9 cellular contexts compared by ENCODE assay signal in genomic region chr9:134379774-134380431, GRCh38. TPM values are rescaled to one million over a fixed set of nuclear protein-coding genes. Genes with fewer than 3 reads are reported as not detected.
DNase-seq lines count a peak whose midpoint lies in the region; ATAC-seq and TF ChIP-seq lines count a peak whose summit lies in the region.
"Had no signal": no experiment of that assay in that cellular context is flagged by ENCODE, and none has a peak within 500 bp of the region (broad histone marks: within the 10 kb centered on the region; RNA-seq: fewer than 3 reads in every experiment).

No MANE protein-coding gene starts in this region.

- no peak for ATAC-seq in IMR-90 (ENCODE audit: low read depth)
- no peak for ATAC-seq in right lobe of liver

- H3K27ac ChIP-seq in IMR-90 (ENCODE audit: insufficient read depth, low read length), result no peak overlapping the region
- H3K27ac ChIP-seq in right lobe of liver, result peak overlapping the region; percentile 94 to 96 (median 94)
- H3K27ac ChIP-seq in caudate nucleus (ENCODE audit: low read depth, low read length), result no peak overlapping the region
- no peak overlapping the region for H3K27ac ChIP-seq in hepatocyte

- H3K9me1 ChIP-seq in IMR-90 (ENCODE audit: insufficient read depth, low read length), result peaks cover 13% of the 10 kb centered on the region; the same call in 1 of the 2 replicates

- H4K20me1 ChIP-seq in IMR-90 (ENCODE audit: insufficient read depth, low read length) (peaks cover 100% of the 10 kb centered on the region), hepatocyte (ENCODE audit: insufficient read depth, poor library complexity, severe bottlenecking) (peaks cover 95% of the 10 kb centered on the region)

- no peak for TF ChIP-seq RAD21 in IMR-90 (IDR thresholded peaks at IDR 0.05; ENCODE audit: low read length)

- H3K4ac ChIP-seq in IMR-90 (ENCODE audit: low read depth, low read length), result no peak overlapping the region

- no peak overlapping the region for H3K56ac ChIP-seq in IMR-90 (ENCODE audit: extremely low read depth, insufficient read depth, low read length)

- 100% methylated on average over 1 of the region's 23 CpGs; no CpG with 5 or more reads in 1 of the 2 experiments for WGBS in IMR-90 (ENCODE audit: extremely low coverage in 2 of 2, insufficient read length in 1 of 2), 2 experiments
- 18% methylated on average over 12 of the region's 23 CpGs for WGBS in right lobe of liver (ENCODE audit: insufficient coverage, low coverage, low lambda C conversion rate, missing lambda C conversion rate)
- WGBS in hepatocyte (ENCODE audit: low lambda C conversion rate, missing lambda C conversion rate), result 92% methylated on average over 17 of the region's 23 CpGs

- no peak overlapping the region for H3K4me2 ChIP-seq in IMR-90 (ENCODE audit: low read depth, low read length)
- H3K4me2 ChIP-seq in hepatocyte, result no peak overlapping the region

- H3K79me2 ChIP-seq in hepatocyte, result peaks cover 100% of the 10 kb centered on the region

- in situ Hi-C loops in IMR-90 (cut with MboI; ENCODE audit: low sequenced_read_pairs), result no loop called here

- H3K9me2 ChIP-seq in hepatocyte (replicated peaks; ENCODE audit: insufficient read depth), result no peaks in the 10 kb centered on the region

- H3K36me3 ChIP-seq in IMR-90 (ENCODE audit: control insufficient read depth, insufficient read depth, low read length), result no peaks in the 10 kb centered on the region; the same call in 1 of the 2 replicates
- H3K36me3 ChIP-seq in right lobe of liver, result no peaks in the 10 kb centered on the region
- no peaks in the 10 kb centered on the region for H3K36me3 ChIP-seq in hepatocyte (replicated peaks; ENCODE audit: insufficient read depth, low read depth)

- H3K27me3 ChIP-seq in IMR-90 (ENCODE audit: control insufficient read depth, insufficient read depth, low read length) (no peaks in the 10 kb centered on the region), right lobe of liver (no peaks in the 10 kb centered on the region), hepatocyte (no peaks in the 10 kb centered on the region)

- intact Hi-C loops in IMR-90 (cut with micrococcal nuclease) (no loop called here), right lobe of liver (cut with DNase I) (loop anchor here in 1 of 2 donors (5.0 to 10.0 kb wide), 2 partner anchors 43 to 55 kb away; no protein-coding TSS in a partner anchor)

- peaks cover 33% of the 10 kb centered on the region for H3K4me1 ChIP-seq in IMR-90 (ENCODE audit: control insufficient read depth, insufficient read depth, low read length)
- peaks cover 0 to 99% (median 61%) of the 10 kb centered on the region in 4 donors for H3K4me1 ChIP-seq in right lobe of liver
- H3K4me1 ChIP-seq in hepatocyte (ENCODE audit: insufficient read depth), result peaks cover 73% of the 10 kb centered on the region

- BruUV-seq in IMR-90 (replicated peaks; lab: Mats Ljungman, UMichigan), result no TSS peak

- H3K9ac ChIP-seq in IMR-90 (ENCODE audit: low read depth, low read length), result no peak overlapping the region

- H3K9me3 ChIP-seq in IMR-90 (ENCODE audit: control insufficient read depth, insufficient read depth, low read length) (no peaks in the 10 kb centered on the region), right lobe of liver (no peaks in the 10 kb centered on the region), hepatocyte (ENCODE audit: low read depth) (no peaks in the 10 kb centered on the region)

- POLR2A ChIA-PET in IMR-90 (lab: Charles Lee; ENCODE audit: unreplicated experiment), result no interaction called here

- no peak overlapping the region for H2BK120ac ChIP-seq in IMR-90 (ENCODE audit: low read depth, low read length)

- DNase-seq in IMR-90, result no peak
- DNase-seq in astrocyte of the hippocampus (ENCODE audit: low read depth, low spot score), result peak; percentile 87
- DNase-seq in right lobe of liver, result no peak
- peak; percentile 88 for DNase-seq in ureter (ENCODE audit: low spot score)
- no peak for DNase-seq in KG1 (lab: John Stamatoyannopoulos, UW)
- DNase-seq in caudate nucleus (lab: John Stamatoyannopoulos, UW), result no peak
- DNase-seq in hepatocyte (ENCODE audit: low spot score), result no peak
- DNase-seq: DND-41, NCI-H2081 treated with DMSO at 0.1 percent for 48 hours had no signal

- H2BK20ac ChIP-seq in IMR-90 (ENCODE audit: low read depth, low read length), result no peak overlapping the region

- H3K23ac ChIP-seq in IMR-90 (ENCODE audit: low read depth, low read length), result no peak overlapping the region

- dilution Hi-C loops in IMR-90 (cut with HindIII; ENCODE audit: low sequenced_read_pairs, unreplicated experiment), result no loop called here

- no peak overlapping the region for H3K4me3 ChIP-seq in IMR-90 (ENCODE audit: insufficient read depth, low read depth, low read length)
- no peak overlapping the region for H3K4me3 ChIP-seq in right lobe of liver
- H3K4me3 ChIP-seq in hepatocyte, result no peak overlapping the region

- CTCF ChIA-PET in IMR-90 (lab: Yijun Ruan, JAX), result no interaction called here

- no peak overlapping the region for H2AK5ac ChIP-seq in IMR-90 (ENCODE audit: low read depth, low read length)

- H2AFZ ChIP-seq in IMR-90 (replicated peaks; ENCODE audit: low read length, poor library complexity) (peak overlapping the region; percentile 19), hepatocyte (no peak overlapping the region)

- H2BK5ac ChIP-seq in IMR-90 (ENCODE audit: low read depth, low read length, poor library complexity, severe bottlenecking), result no peak overlapping the region

- no peak overlapping the region for H4K8ac ChIP-seq in IMR-90 (ENCODE audit: low read depth in 2 of 2, low read length in 2 of 2)

- no peak overlapping the region for H2BK15ac ChIP-seq in IMR-90 (ENCODE audit: low read depth, low read length)

- H3K79me1 ChIP-seq in IMR-90 (ENCODE audit: low read depth in 1 of 2, low read length in 2 of 2), result peaks cover 2 to 91% of the 10 kb centered on the region in 2 experiments

- H4K91ac ChIP-seq in IMR-90 (ENCODE audit: insufficient read depth, low read depth, low read length), result no peak overlapping the region

- TF ChIP-seq POLR2A in IMR-90 (IDR thresholded peaks at IDR 0.05; ENCODE audit: low read depth, low read length) (no peak), right lobe of liver (IDR thresholded peaks at IDR 0.05) (no peak)

- no peak overlapping the region for H3K14ac ChIP-seq in IMR-90 (replicated peaks; ENCODE audit: low read depth, low read length)

- H4K5ac ChIP-seq in IMR-90 (ENCODE audit: low read depth, low read length), result no peak overlapping the region

- TF ChIP-seq CTCF in IMR-90 (conservative IDR thresholded peaks at IDR 0.05; ENCODE audit: low read depth, low read length) (no peak), right lobe of liver (IDR thresholded peaks at IDR 0.05) (no peak), hepatocyte (IDR thresholded peaks at IDR 0.05; ENCODE audit: poor library complexity) (no peak)

- peak overlapping the region; percentile 23 for H2AK9ac ChIP-seq in IMR-90 (replicated peaks; ENCODE audit: low read depth, low read length, poor library complexity)

- H3K18ac ChIP-seq in IMR-90 (ENCODE audit: low read depth, low read length), result no peak overlapping the region

TF ChIP-seq in IMR-90, 13 proteins besides CTCF, POLR2A, EP300 and RAD21:
- TF ChIP-seq FOS (IDR thresholded peaks at IDR 0.05; ENCODE audit: low read depth, low read length) (no peak), RCOR1 (IDR thresholded peaks at IDR 0.05; ENCODE audit: insufficient replicate concordance, low read length) (no peak), NFE2L2 (IDR thresholded peaks at IDR 0.05; ENCODE audit: low read depth, low read length) (no peak), SMC3 (IDR thresholded peaks at IDR 0.05; ENCODE audit: low read depth, low read length) (no peak), ELK1 (IDR thresholded peaks at IDR 0.05; ENCODE audit: borderline replicate concordance, low read depth, low read length) (no peak), CHD1 (IDR thresholded peaks at IDR 0.05; ENCODE audit: low read depth, low read length) (no peak)

RNA-seq across cellular contexts. Expression of gene RXRA, which starts 53.6 kb away (rescaled TPM):
- total RNA-seq in IMR-90 (2012; rRNA removed) (7.5 and 8.1 TPM in 2 replicates), right lobe of liver (100 to 1,000 TPM; 105 to 165 (median 131) TPM), ureter (173 TPM), hepatocyte (32.5 and 35.9 TPM in 2 replicates)
- polyA plus RNA-seq in IMR-90 (2012; rRNA removed) (17.9 and 19.0 TPM in 2 replicates), hepatocyte (34.3 and 41.6 TPM in 2 replicates)
- polyA plus RNA-seq in IMR-90 (2012; cell fraction: cytosol; rRNA removed), result 7.8 and 17.6 TPM in 2 replicates
- polyA plus RNA-seq in IMR-90 (2012; cell fraction: nucleus; rRNA removed; ENCODE audit: low replicate concordance), result 11.2 and 21.7 TPM in 2 replicates

Comparison
In these comparisons a context has a peak if more than half of its experiments do, and no peak if none do; other contexts are left out.
1. DNase-seq: peak in astrocyte of the hippocampus (single experiment) and ureter (single experiment); none in IMR-90 (single experiment), right lobe of liver (0 of 3), KG1 (single experiment), caudate nucleus (0 of 61) and hepatocyte (single experiment).
2. H3K27ac ChIP-seq: peak in right lobe of liver (3 of 3); none in IMR-90 (single experiment), caudate nucleus (single experiment) and hepatocyte (single experiment).